16 cellular contexts compared by ENCODE assay signal in genomic region chr7:14687777-14688176, GRCh38.
DNase-seq lines count a peak whose midpoint lies in the region; ATAC-seq, FAIRE-seq and TF ChIP-seq lines count a peak whose summit lies in the region.
"Had no signal": no experiment of that assay in that cellular context is flagged by ENCODE, and none has a peak within 500 bp of the region (broad histone marks: within the 10 kb centered on the region; RNA-seq: fewer than 3 reads in every experiment).

No MANE protein-coding gene starts in this region.

- ATAC-seq in left lobe of liver, result peak; percentile 61
- ATAC-seq in HG02973 (IDR thresholded peaks at IDR 0.05; ENCODE audit: unreplicated experiment), result no peak
- ATAC-seq in HG02610 (IDR thresholded peaks at IDR 0.05; ENCODE audit: unreplicated experiment), result no peak
- ATAC-seq: activated naive CD4-positive, alpha-beta T cell treated with anti-CD3 and anti-CD28 coated beads, Interleukin-2, amount 50 U/mL, for 72 hours; naive thymus-derived CD4-positive, alpha-beta T cell had no signal

- peak; percentile 29 for FAIRE-seq in GM18507 (lab: Jason Lieb, UNC)

- no peak for TF ChIP-seq CTCF in GM10266 (IDR thresholded peaks at IDR 0.05; ENCODE audit: control insufficient read depth, insufficient read depth, low read depth, missing control alignments)

- DNase-seq in GM18507 (ENCODE audit: extremely low spot score, insufficient read length, low read depth) (no peak), NCI-H1105 treated with DMSO at 0.1 percent for 48 hours (lab: John Stamatoyannopoulos, UW) (peak; percentile 93), amniotic epithelial cell (ENCODE audit: low read depth) (peak; percentile 6), left lobe of liver (ENCODE audit: low spot score) (no peak), C1 segment of cervical spinal cord (lab: John Stamatoyannopoulos, UW) (no peak), GM10266 (ENCODE audit: extremely low spot score) (no peak)
- DNase-seq: activated CD4-positive, alpha-beta T cell treated with anti-CD3 and anti-CD28 coated beads for 1 hour; left cardiac atrium; MV-4-11; naive thymus-derived CD4-positive, alpha-beta T cell; Peyer's patch; stimulated activated CD4-positive, alpha-beta T cell treated with anti-CD3 and anti-CD28 coated beads, Interleukin-1b, Interleukin-23, amount 100 ng/mL, for 48 hours; T-helper 1 cell had no signal

Comparison
In these comparisons a context has a peak if more than half of its experiments do, and no peak if none do; other contexts are left out.
1. DNase-seq: peak in NCI-H1105 treated with DMSO at 0.1 percent for 48 hours (single experiment) and amniotic epithelial cell (single experiment); none in GM18507 (single experiment), left lobe of liver (single experiment), C1 segment of cervical spinal cord (0 of 14) and GM10266 (single experiment).